Comparison of ENCODE assay signal across 12 cellular contexts in genomic region chr11:20966489-20966888, GRCh38.
"Had no signal": no experiment of that assay in that cellular context is flagged by ENCODE, and none has a peak within 500 bp of the region (broad histone marks: within the 10 kb centered on the region; RNA-seq: fewer than 3 reads in every experiment).

No MANE protein-coding gene starts in this region.

- H3K4me3 Mint-ChIP-seq: activated CD8-positive, alpha-beta T cell treated with anti-CD3 and anti-CD28 coated beads, Interleukin-2, amount 10 ng/mL, durations not matched to agents 7 days and 5 days; activated naive CD8-positive, alpha-beta T cell treated with anti-CD3 and anti-CD28 coated beads, Interleukin-2, amount 10 ng/mL, durations not matched to agents 7 days and 5 days had no signal

- H3K27me3 ChIP-seq: dorsolateral prefrontal cortex, right atrium auricular region had no signal

- H3K27ac ChIP-seq: dorsolateral prefrontal cortex, right atrium auricular region, skin epidermis, VCaP had no signal

- DNase-seq: activated CD4-positive, alpha-beta T cell treated with anti-CD3 and anti-CD28 coated beads for 48 hours; activated CD8-positive, alpha-beta memory T cell treated with anti-CD3 and anti-CD28 coated beads, Interleukin-2, amount 50 U/mL, for 48 hours; activated CD8-positive, alpha-beta T cell treated with anti-CD3 and anti-CD28 coated beads, Interleukin-2, amount 10 ng/mL, durations not matched to agents 7 days and 5 days; activated naive CD8-positive, alpha-beta T cell treated with anti-CD3 and anti-CD28 coated beads, Interleukin-2, amount 10 ng/mL, durations not matched to agents 7 days and 5 days; anterior cingulate cortex; dorsolateral prefrontal cortex; foreskin melanocyte; head of caudate nucleus; T1000 had no signal

- H3K9me3 Mint-ChIP-seq: activated naive CD8-positive, alpha-beta T cell treated with anti-CD3 and anti-CD28 coated beads, Interleukin-2, amount 10 ng/mL, durations not matched to agents 7 days and 5 days had no signal

- H3K36me3 ChIP-seq: right atrium auricular region had no signal

- H3K4me1 Mint-ChIP-seq: activated naive CD8-positive, alpha-beta T cell treated with anti-CD3 and anti-CD28 coated beads, Interleukin-2, amount 10 ng/mL, durations not matched to agents 7 days and 5 days had no signal

- H3K27ac Mint-ChIP-seq: activated CD8-positive, alpha-beta T cell treated with anti-CD3 and anti-CD28 coated beads, Interleukin-2, amount 10 ng/mL, durations not matched to agents 7 days and 5 days; activated naive CD8-positive, alpha-beta T cell treated with anti-CD3 and anti-CD28 coated beads, Interleukin-2, amount 10 ng/mL, durations not matched to agents 7 days and 5 days had no signal

- H3K27me3 Mint-ChIP-seq: activated naive CD8-positive, alpha-beta T cell treated with anti-CD3 and anti-CD28 coated beads, Interleukin-2, amount 10 ng/mL, durations not matched to agents 7 days and 5 days had no signal

- H3K4me1 ChIP-seq: right atrium auricular region had no signal

- H3K9me3 ChIP-seq: right atrium auricular region had no signal

- H3K4me3 ChIP-seq: dorsolateral prefrontal cortex, right atrium auricular region, skin epidermis had no signal

- H3K36me3 Mint-ChIP-seq: activated naive CD8-positive, alpha-beta T cell treated with anti-CD3 and anti-CD28 coated beads, Interleukin-2, amount 10 ng/mL, durations not matched to agents 7 days and 5 days had no signal
